2 cellular contexts compared by ENCODE assay signal in genomic region chr9:38010918-38011704, GRCh38.
TF ChIP-seq lines count a peak whose summit lies in the region.

No MANE protein-coding gene starts in this region.

TF ChIP-seq in IMR-90, 13 proteins besides CTCF, POLR2A, EP300 and RAD21:
- TF ChIP-seq NFE2L2 (IDR thresholded peaks at IDR 0.05; ENCODE audit: low read depth, low read length) (no peak), MAFK (IDR thresholded peaks at IDR 0.05; ENCODE audit: low read depth, low read length) (no peak), SMC3 (IDR thresholded peaks at IDR 0.05; ENCODE audit: low read depth, low read length) (no peak), FOS (IDR thresholded peaks at IDR 0.05; ENCODE audit: low read depth, low read length) (no peak), CEBPB (IDR thresholded peaks at IDR 0.05; ENCODE audit: low read depth, low read length) (no peak), ELK1 (IDR thresholded peaks at IDR 0.05; ENCODE audit: borderline replicate concordance, low read depth, low read length) (no peak), BHLHE40 (IDR thresholded peaks at IDR 0.05; ENCODE audit: low read depth, low read length) (no peak), MXI1 (IDR thresholded peaks at IDR 0.05; ENCODE audit: borderline replicate concordance, low read depth, low read length) (no peak), MAZ (IDR thresholded peaks at IDR 0.05; ENCODE audit: borderline replicate concordance, low read depth, low read length) (no peak), RCOR1 (IDR thresholded peaks at IDR 0.05; ENCODE audit: insufficient replicate concordance, low read length) (no peak), CHD1 (IDR thresholded peaks at IDR 0.05; ENCODE audit: low read depth, low read length) (no peak), RFX5 (IDR thresholded peaks at IDR 0.05; ENCODE audit: low read depth, low read length) (no peak), USF2 (IDR thresholded peaks at IDR 0.05; ENCODE audit: low read depth, low read length) (no peak)

TF ChIP-seq in H1, 55 proteins besides CTCF, POLR2A, EP300 and RAD21:
- TF ChIP-seq CHD7 (IDR thresholded peaks at IDR 0.05; ENCODE audit: insufficient replicate concordance, low read length) (no peak), NRF1 (IDR thresholded peaks at IDR 0.05; ENCODE audit: low read depth, low read length) (no peak), GTF2F1 (IDR thresholded peaks at IDR 0.05; ENCODE audit: borderline replicate concordance, low read depth, low read length) (no peak), RNF2 (IDR thresholded peaks at IDR 0.05; ENCODE audit: borderline replicate concordance, low read depth, low read length, missing control alignments, poor library complexity, severe bottlenecking) (no peak), TCF12 (IDR thresholded peaks at IDR 0.05; ENCODE audit: low read depth, low read length) (no peak), CTBP2 (IDR thresholded peaks at IDR 0.05; ENCODE audit: borderline replicate concordance, insufficient read depth, insufficient read length, low read length) (no peak), SP1 (IDR thresholded peaks at IDR 0.05; ENCODE audit: low read depth, low read length) (no peak), KDM4A (IDR thresholded peaks at IDR 0.05; ENCODE audit: low read depth, low read length, severe bottlenecking) (no peak), GABPA (IDR thresholded peaks at IDR 0.05; ENCODE audit: borderline replicate concordance, insufficient read depth, low read length) (no peak), TBP (IDR thresholded peaks at IDR 0.05; ENCODE audit: low read depth, low read length) (no peak), MAX (IDR thresholded peaks at IDR 0.05) (no peak), CHD2 (IDR thresholded peaks at IDR 0.05; ENCODE audit: low read length) (no peak), HDAC6 (IDR thresholded peaks at IDR 0.05; ENCODE audit: low read depth, low read length) (no peak), KDM5A (IDR thresholded peaks at IDR 0.05; ENCODE audit: low read length) (no peak), ASH2L (IDR thresholded peaks at IDR 0.05; ENCODE audit: low read length) (no peak), SAP30 (IDR thresholded peaks at IDR 0.05; ENCODE audit: insufficient read depth, insufficient replicate concordance, low read length) (no peak), CBX8 (IDR thresholded peaks at IDR 0.05; ENCODE audit: borderline replicate concordance, low read depth, low read length) (no peak), FOSL1 (IDR thresholded peaks at IDR 0.05; ENCODE audit: insufficient read depth, low read depth, low read length) (no peak)
